Comparison of ENCODE assay signal across 12 cellular contexts in the genomic region with DNA sequence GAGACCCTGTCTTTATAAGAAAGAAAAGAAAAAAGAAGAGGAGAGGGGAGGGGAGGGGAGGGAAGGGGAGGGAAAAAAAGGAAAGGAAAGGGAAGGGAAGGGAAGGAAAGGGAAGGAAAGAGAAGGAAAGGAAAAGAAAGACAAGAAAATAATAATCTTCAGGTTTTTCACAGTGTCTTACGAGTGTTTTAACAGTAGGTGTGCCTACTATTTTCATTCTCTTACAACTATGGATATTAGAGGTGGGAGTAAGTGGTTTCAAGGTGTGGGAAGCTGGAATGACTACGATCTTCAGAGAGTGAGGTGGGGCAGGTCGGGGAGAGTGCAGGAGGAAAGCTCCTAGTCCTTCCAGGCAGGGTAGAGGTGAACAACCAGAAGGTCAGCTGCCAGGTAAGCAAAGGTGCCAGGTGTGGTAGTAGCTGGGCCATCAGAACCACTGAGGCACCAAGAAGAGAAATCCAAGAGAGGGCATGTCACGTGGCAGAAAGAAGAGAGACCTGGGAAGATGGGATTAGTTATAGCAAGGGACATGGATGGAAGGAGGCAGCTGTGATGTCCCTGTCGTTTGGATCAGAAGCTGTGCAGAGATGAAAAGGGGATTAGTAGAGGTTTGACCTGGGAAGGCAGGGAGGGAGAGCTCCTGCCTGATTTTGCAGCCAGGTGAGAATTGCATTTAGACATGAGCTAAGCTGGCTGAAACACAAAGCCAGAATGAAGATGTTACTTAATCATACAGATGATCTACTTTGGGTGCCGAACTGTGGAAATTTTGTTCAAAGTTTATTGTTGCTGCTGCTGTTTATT.
"Had no signal": no experiment of that assay in that cellular context is flagged by ENCODE, and none has a peak within 500 bp of the region (broad histone marks: within the 10 kb centered on the region; RNA-seq: fewer than 3 reads in every experiment).

No MANE protein-coding gene starts in this region.

- H3K4me3 Mint-ChIP-seq: activated CD4-positive, alpha-beta memory T cell treated with anti-CD3 and anti-CD28 coated beads, Interleukin-2, amount 10 ng/mL, durations not matched to agents 7 days and 5 days; activated naive CD8-positive, alpha-beta T cell treated with anti-CD3 and anti-CD28 coated beads, Interleukin-2, amount 50 U/mL, for 24 hours; neural progenitor cell had no signal

- H3K36me3 ChIP-seq: left lung, neural progenitor cell, ovary had no signal

- H2AFZ ChIP-seq: neural progenitor cell had no signal

- H3K9me3 ChIP-seq: ascending aorta, esophagus squamous epithelium, left lung, ovary, upper lobe of left lung had no signal

- H3K27ac Mint-ChIP-seq: activated CD4-positive, alpha-beta memory T cell treated with anti-CD3 and anti-CD28 coated beads, Interleukin-2, amount 10 ng/mL, durations not matched to agents 7 days and 5 days; activated naive CD8-positive, alpha-beta T cell treated with anti-CD3 and anti-CD28 coated beads, Interleukin-2, amount 50 U/mL, for 24 hours had no signal

- H3K27me3 ChIP-seq: ascending aorta, esophagus squamous epithelium, left lung, neural progenitor cell, ovary, upper lobe of left lung had no signal

- H3K4me1 Mint-ChIP-seq: activated CD4-positive, alpha-beta memory T cell treated with anti-CD3 and anti-CD28 coated beads, Interleukin-2, amount 10 ng/mL, durations not matched to agents 7 days and 5 days; activated naive CD8-positive, alpha-beta T cell treated with anti-CD3 and anti-CD28 coated beads, Interleukin-2, amount 50 U/mL, for 24 hours; neural progenitor cell had no signal

- H3K9ac ChIP-seq: neural progenitor cell had no signal

- DNase-seq: activated CD4-positive, alpha-beta memory T cell treated with anti-CD3 and anti-CD28 coated beads, Interleukin-2, amount 10 ng/mL, durations not matched to agents 7 days and 5 days; activated naive CD8-positive, alpha-beta T cell treated with anti-CD3 and anti-CD28 coated beads, Interleukin-2, amount 50 U/mL, for 24 hours; activated T-cell treated with anti-CD3 and anti-CD28 coated beads, Interleukin-2, amount 50 U/mL, for 48 hours; esophagus squamous epithelium; left lung; ovary; retina; stimulated activated naive CD4-positive, alpha-beta T cell; T1000; upper lobe of left lung had no signal

- H3K4me2 ChIP-seq: neural progenitor cell had no signal

- H3K4me1 ChIP-seq: ascending aorta, esophagus squamous epithelium, left lung, neural progenitor cell, upper lobe of left lung had no signal

- H3K27ac ChIP-seq: ascending aorta, esophagus squamous epithelium, left lung, neural progenitor cell, ovary, upper lobe of left lung had no signal

- H3K27me3 Mint-ChIP-seq: activated CD4-positive, alpha-beta memory T cell treated with anti-CD3 and anti-CD28 coated beads, Interleukin-2, amount 10 ng/mL, durations not matched to agents 7 days and 5 days; activated naive CD8-positive, alpha-beta T cell treated with anti-CD3 and anti-CD28 coated beads, Interleukin-2, amount 50 U/mL, for 24 hours had no signal

- H3K4me3 ChIP-seq: ascending aorta, esophagus squamous epithelium, left lung, neural progenitor cell, ovary, upper lobe of left lung had no signal

- H3K36me3 Mint-ChIP-seq: neural progenitor cell had no signal

- H3K9me3 Mint-ChIP-seq: activated CD4-positive, alpha-beta memory T cell treated with anti-CD3 and anti-CD28 coated beads, Interleukin-2, amount 10 ng/mL, durations not matched to agents 7 days and 5 days; activated naive CD8-positive, alpha-beta T cell treated with anti-CD3 and anti-CD28 coated beads, Interleukin-2, amount 50 U/mL, for 24 hours; neural progenitor cell had no signal

- ATAC-seq: activated naive CD8-positive, alpha-beta T cell treated with anti-CD3 and anti-CD28 coated beads, Interleukin-2, amount 50 U/mL, for 24 hours; left lung had no signal
